Comparison of ENCODE assay signal across 17 cellular contexts in the genomic region with DNA sequence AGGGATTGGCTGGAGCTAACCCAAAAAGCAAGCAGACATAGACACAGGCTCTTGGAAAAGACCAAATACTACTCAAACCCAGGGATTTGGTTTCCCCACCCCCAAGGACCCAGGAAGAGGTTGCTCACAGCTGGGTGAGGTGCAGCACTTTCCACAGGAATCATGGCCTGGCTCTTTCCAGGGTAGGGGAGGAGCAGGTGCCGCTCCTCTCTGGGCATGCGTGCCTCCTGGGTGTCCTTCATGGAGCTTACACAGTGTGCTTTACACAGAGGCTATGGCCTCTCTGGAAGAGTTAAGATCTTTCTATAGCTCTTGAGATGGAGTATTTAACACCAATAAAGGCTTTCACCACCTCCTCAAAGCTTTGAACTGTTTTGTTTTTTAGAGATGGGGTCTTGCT.
"Had no signal": no experiment of that assay in that cellular context is flagged by ENCODE, and none has a peak within 500 bp of the region (broad histone marks: within the 10 kb centered on the region; RNA-seq: fewer than 3 reads in every experiment).

No MANE protein-coding gene starts in this region.

- H3K36me3 ChIP-seq: ovary, right atrium auricular region, suprapubic skin, tibial artery had no signal

- FAIRE-seq: colon had no signal

- ATAC-seq: natural killer cell; stimulated activated effector memory CD8-positive, alpha-beta T cell treated with anti-CD3 and anti-CD28 coated beads, Interleukin-12 subunit alpha, Interleukin-12 subunit beta, amount 100 ng/mL, for 72 hours; stimulated activated naive CD8-positive, alpha-beta T cell treated with anti-CD3 and anti-CD28 coated beads, Interleukin-15, Interleukin-2, amounts not matched to agents 100 U/mL and 50 U/mL, for 24 hours had no signal

- H3K9me3 ChIP-seq: ovary, right atrium auricular region, suprapubic skin, tibial artery had no signal

- DNase-seq: cerebellar nuclear complex; effector CD8-positive, alpha-beta T cell; foreskin melanocyte; head of caudate nucleus; hypothalamus; islet precursor cell; natural killer cell; ovary; stimulated activated CD4-positive, alpha-beta T cell treated with anti-CD3 and anti-CD28 coated beads, Interleukin-4, amount 100 ng/mL, for 1 hour; stimulated activated CD8-positive, alpha-beta memory T cell treated with anti-CD3 and anti-CD28 coated beads, Interleukin-4, amount 100 ng/mL, for 48 hours; stimulated activated naive CD8-positive, alpha-beta T cell treated with anti-CD3 and anti-CD28 coated beads, Interleukin-15, Interleukin-2, amounts not matched to agents 100 U/mL and 50 U/mL, for 24 hours; tibial artery had no signal

- H3K4me3 ChIP-seq: ovary, right atrium auricular region, smooth muscle cell, suprapubic skin, tibial artery had no signal

- H3K27ac ChIP-seq: ovary, suprapubic skin, tibial artery had no signal

- H3K4me2 ChIP-seq: smooth muscle cell had no signal

- H3K27me3 ChIP-seq: ovary, right atrium auricular region, suprapubic skin had no signal
